20 cellular contexts compared by ENCODE assay signal in genomic region chr4:25321703-25322102, GRCh38. TPM values are rescaled to one million over a fixed set of nuclear protein-coding genes. Genes with fewer than 3 reads are reported as not detected.
DNase-seq lines count a peak whose midpoint lies in the region; ATAC-seq and TF ChIP-seq lines count a peak whose summit lies in the region.
"Had no signal": no experiment of that assay in that cellular context is flagged by ENCODE, and none has a peak within 500 bp of the region (broad histone marks: within the 10 kb centered on the region; RNA-seq: fewer than 3 reads in every experiment).

No MANE protein-coding gene starts in this region.

- H3K36me3 Mint-ChIP-seq in activated naive CD4-positive, alpha-beta T cell treated with anti-CD3 and anti-CD28 coated beads for 36 hours (ENCODE audit: low read depth): peaks cover 18% of the 10 kb centered on the region
- H3K36me3 Mint-ChIP-seq in activated CD8-positive, alpha-beta T cell treated with anti-CD3 and anti-CD28 coated beads for 36 hours (ENCODE audit: low read depth): peaks cover 25% of the 10 kb centered on the region

- peaks cover 0 to 47% (median 0%) of the 10 kb centered on the region in 3 donors for H3K36me3 ChIP-seq in tibial nerve
- peaks cover 0 to 47% (median 25%) of the 10 kb centered on the region in 4 donors for H3K36me3 ChIP-seq in esophagus muscularis mucosa
- H3K36me3 ChIP-seq: HAP-1 had no signal

- ATAC-seq in GM19351 (IDR thresholded peaks at IDR 0.05; ENCODE audit: unreplicated experiment): peak; percentile 62
- peak; percentile 43 for ATAC-seq in activated CD8-positive, alpha-beta T cell treated with anti-CD3 and anti-CD28 coated beads for 36 hours
- ATAC-seq in HG02981 (IDR thresholded peaks at IDR 0.05; ENCODE audit: unreplicated experiment): no peak
- ATAC-seq: CD8-positive, alpha-beta T cell; HepG2 had no signal

- no peaks in the 10 kb centered on the region for H3K27me3 ChIP-seq in tibial nerve
- H3K27me3 ChIP-seq in esophagus muscularis mucosa: no peaks in the 10 kb centered on the region
- H3K27me3 ChIP-seq: esophagus squamous epithelium, sigmoid colon had no signal

- TF ChIP-seq CTCF in activated CD8-positive, alpha-beta T cell treated with anti-CD3 and anti-CD28 coated beads for 36 hours (IDR thresholded peaks at IDR 0.05): no peak
- TF ChIP-seq CTCF in tibial nerve (IDR thresholded peaks at IDR 0.05) (no peak), esophagus muscularis mucosa (IDR thresholded peaks at IDR 0.05) (no peak)

- H3K4me1 ChIP-seq in tibial nerve (no peaks in the 10 kb centered on the region), esophagus muscularis mucosa (no peaks in the 10 kb centered on the region)
- H3K4me1 ChIP-seq: esophagus squamous epithelium, HAP-1, sigmoid colon had no signal

- TF ChIP-seq EP300 in tibial nerve (IDR thresholded peaks at IDR 0.05): no peak
- no peak for TF ChIP-seq EP300 in esophagus muscularis mucosa (IDR thresholded peaks at IDR 0.05)

- H3K4me3 ChIP-seq in tibial nerve (no peak overlapping the region), esophagus muscularis mucosa (no peak overlapping the region)
- H3K4me3 ChIP-seq: esophagus squamous epithelium, HAP-1, sigmoid colon, SK-N-MC had no signal

- no peaks in the 10 kb centered on the region for H3K9me3 ChIP-seq in tibial nerve
- no peaks in the 10 kb centered on the region for H3K9me3 ChIP-seq in esophagus muscularis mucosa
- H3K9me3 ChIP-seq: esophagus squamous epithelium, HAP-1, sigmoid colon had no signal

- intact Hi-C loops in activated naive CD4-positive, alpha-beta T cell treated with anti-CD3 and anti-CD28 coated beads for 36 hours (cut with micrococcal nuclease): loop anchor here (1.0 to 2.0 kb wide), 5 partner anchors 10 to 198 kb away; partner anchors contain the start of gene ANAPC4
- intact Hi-C loops in activated CD8-positive, alpha-beta T cell treated with anti-CD3 and anti-CD28 coated beads for 36 hours (cut with micrococcal nuclease): no loop called here
- intact Hi-C loops in esophagus muscularis mucosa (cut with DNase I): no loop called here

- H3K9me3 Mint-ChIP-seq in activated naive CD4-positive, alpha-beta T cell treated with anti-CD3 and anti-CD28 coated beads for 36 hours: no peaks in the 10 kb centered on the region
- H3K9me3 Mint-ChIP-seq in activated CD8-positive, alpha-beta T cell treated with anti-CD3 and anti-CD28 coated beads for 36 hours: no peaks in the 10 kb centered on the region
- H3K9me3 Mint-ChIP-seq: CD8-positive, alpha-beta T cell had no signal

- H3K27ac ChIP-seq in tibial nerve (no peak overlapping the region), esophagus muscularis mucosa (replicated peaks in 1 of 4) (no peak overlapping the region)
- H3K27ac ChIP-seq: esophagus squamous epithelium, sigmoid colon, SK-N-MC had no signal

- no peak for TF ChIP-seq POLR2A in tibial nerve (IDR thresholded peaks at IDR 0.05)
- no peak for TF ChIP-seq POLR2A in esophagus muscularis mucosa (IDR thresholded peaks at IDR 0.05; ENCODE audit: low read depth)

- no peaks in the 10 kb centered on the region for H3K27me3 Mint-ChIP-seq in activated naive CD4-positive, alpha-beta T cell treated with anti-CD3 and anti-CD28 coated beads for 36 hours (ENCODE audit: low read depth)
- H3K27me3 Mint-ChIP-seq in activated CD8-positive, alpha-beta T cell treated with anti-CD3 and anti-CD28 coated beads for 36 hours: no peaks in the 10 kb centered on the region

- POLR2A ChIA-PET in activated CD8-positive, alpha-beta T cell treated with anti-CD3 and anti-CD28 coated beads for 36 hours (lab: Charles Lee): no interaction called here

- CTCF ChIA-PET in activated naive CD4-positive, alpha-beta T cell treated with anti-CD3 and anti-CD28 coated beads for 36 hours (lab: Charles Lee): interaction anchor here (0.7 to 2.1 kb wide), 4 partner anchors 9 to 46 kb away, joined by 3 to 21 read pairs (median 4); partner anchors contain the start of gene ZCCHC4
- CTCF ChIA-PET in activated CD8-positive, alpha-beta T cell treated with anti-CD3 and anti-CD28 coated beads for 36 hours (lab: Charles Lee): interaction anchor here (1.1 to 1.4 kb wide), 3 partner anchors 9 to 89 kb away, joined by 3 to 6 read pairs (median 4); partner anchors contain the start of gene ZCCHC4

- 93 to 98% methylated on average over 3 of the region's 3 CpGs for WGBS in tibial nerve, 2 donors
- 94% methylated on average over 3 of the region's 3 CpGs for WGBS in esophagus muscularis mucosa

- H3K4me3 Mint-ChIP-seq in activated naive CD4-positive, alpha-beta T cell treated with anti-CD3 and anti-CD28 coated beads for 36 hours: no peak overlapping the region
- no peak overlapping the region for H3K4me3 Mint-ChIP-seq in activated CD8-positive, alpha-beta T cell treated with anti-CD3 and anti-CD28 coated beads for 36 hours
- H3K4me3 Mint-ChIP-seq: CD8-positive, alpha-beta T cell had no signal

- DNase-seq in activated naive CD4-positive, alpha-beta T cell treated with anti-CD3 and anti-CD28 coated beads for 36 hours: no peak
- DNase-seq in activated naive CD4-positive, alpha-beta T cell treated with anti-CD3 and anti-CD28 coated beads, Interleukin-2, amount 50 U/mL, for 16 hours: no peak
- no peak for DNase-seq in activated CD8-positive, alpha-beta T cell treated with anti-CD3 and anti-CD28 coated beads for 36 hours
- DNase-seq in kidney tubule cell (ENCODE audit: low spot score): peak; percentile 61
- no peak for DNase-seq in tibial nerve (ENCODE audit: low spot score in 2 of 2)
- no peak for DNase-seq in esophagus muscularis mucosa (ENCODE audit: extremely low spot score)
- DNase-seq: activated gamma-delta T cell treated with Interleukin-2 at 50 U/mL for 16 hours; CD8-positive, alpha-beta T cell; effector CD4-positive, alpha-beta T cell; esophagus squamous epithelium; GF-D8; NCI-H1105; NCI-H2029 treated with DMSO at 0.1 percent for 48 hours; posterior cingulate gyrus; sigmoid colon had no signal

- H3K4me1 Mint-ChIP-seq in activated naive CD4-positive, alpha-beta T cell treated with anti-CD3 and anti-CD28 coated beads for 36 hours (ENCODE audit: low read depth): peaks cover 31% of the 10 kb centered on the region
- H3K4me1 Mint-ChIP-seq in activated CD8-positive, alpha-beta T cell treated with anti-CD3 and anti-CD28 coated beads for 36 hours (ENCODE audit: low read depth): peaks cover 35% of the 10 kb centered on the region

- peak overlapping the region; percentile 72 for H3K27ac Mint-ChIP-seq in activated naive CD4-positive, alpha-beta T cell treated with anti-CD3 and anti-CD28 coated beads for 36 hours
- peak overlapping the region; percentile 82 for H3K27ac Mint-ChIP-seq in activated CD8-positive, alpha-beta T cell treated with anti-CD3 and anti-CD28 coated beads for 36 hours

RNA-seq across cellular contexts. Expression of gene ZCCHC4, which starts 9.1 kb away (rescaled TPM):
- total RNA-seq in activated naive CD4-positive, alpha-beta T cell treated with anti-CD3 and anti-CD28 coated beads for 36 hours: 10 to 100 TPM; 10.5 to 11.9 TPM
- 10 to 100 TPM; 12.0 to 12.8 TPM for total RNA-seq in activated CD8-positive, alpha-beta T cell treated with anti-CD3 and anti-CD28 coated beads for 36 hours
- total RNA-seq in tibial nerve: 10 to 100 TPM; 20.1 to 26.0 (median 21.6) TPM
- total RNA-seq in esophagus muscularis mucosa: 10 to 100 TPM in 2 of 4 donors, 1 to 10 TPM in 2; 8.6 to 16.2 (median 11.4) TPM

RNA-seq across cellular contexts. Expression of gene ANAPC4, which starts 55.4 kb away (rescaled TPM):
- 10 to 100 TPM; 23.1 to 27.3 TPM for total RNA-seq in activated naive CD4-positive, alpha-beta T cell treated with anti-CD3 and anti-CD28 coated beads for 36 hours
- total RNA-seq in activated CD8-positive, alpha-beta T cell treated with anti-CD3 and anti-CD28 coated beads for 36 hours: 10 to 100 TPM; 29.2 to 31.4 TPM
- total RNA-seq in tibial nerve: 10 to 100 TPM; 31.4 to 49.0 (median 37.1) TPM
- total RNA-seq in esophagus muscularis mucosa: 10 to 100 TPM; 17.2 to 25.3 (median 19.0) TPM
